In genomic region chr16:56317998-56318912, GRCh38 we compare ENCODE assay signal across 8 cellular contexts.
DNase-seq lines count a peak whose midpoint lies in the region; ATAC-seq, FAIRE-seq and TF ChIP-seq lines count a peak whose summit lies in the region.

No MANE protein-coding gene starts in this region.

- peaks cover 14% of the 10 kb centered on the region for H3K4me1 Mint-ChIP-seq in neural crest cell

- H3K36me3 ChIP-seq in HUES64 (ENCODE audit: insufficient read depth, low read length) = no peaks in the 10 kb centered on the region
- no peaks in the 10 kb centered on the region for H3K36me3 ChIP-seq in stomach

- TF ChIP-seq EP300 in stomach (IDR thresholded peaks at IDR 0.05) = no peak

- H3K9ac ChIP-seq in HUES64 (ENCODE audit: low read depth, low read length) = peak overlapping the region; percentile 28; the same call in 1 of the 2 replicates

- H3K4me1 ChIP-seq in HUES64 (ENCODE audit: insufficient read depth, low read length) = no peaks in the 10 kb centered on the region
- peaks cover 4 to 18% (median 11%) of the 10 kb centered on the region in 4 donors for H3K4me1 ChIP-seq in stomach

- WGBS in HUES64 = 27% methylated on average over 29 of the region's 29 CpGs
- WGBS in stomach, 5 donors = 8 to 26% (median 14%) methylated on average over 14 to 29 of the region's 29 CpGs

- H3K9me3 Mint-ChIP-seq in neural crest cell = no peaks in the 10 kb centered on the region

- intact Hi-C loops in stomach (cut with DNase I; ENCODE audit: low total_unique reads) = loop anchor here (5.0 to 10.0 kb wide), 2 partner anchors 273 to 376 kb away; no protein-coding TSS in a partner anchor

- H3K4me3 ChIP-seq in HUES64 (ENCODE audit: low read length) (peak overlapping the region; percentile 42), fibroblast of villous mesenchyme (ENCODE audit: low read depth, low read length) (peak overlapping the region; percentile 43), stomach (peak overlapping the region; percentile 25 to 33 (median 27))

- H3K9me3 ChIP-seq in HUES64 (ENCODE audit: insufficient read depth, low read depth, low read length) (no peaks in the 10 kb centered on the region), stomach (no peaks in the 10 kb centered on the region)

- H3K4me3 Mint-ChIP-seq in neural crest cell = peak overlapping the region; percentile 54

- FAIRE-seq in D721Med (lab: Jason Lieb, UNC) = no peak

- H3K36me3 Mint-ChIP-seq in neural crest cell (ENCODE audit: low read depth) = no peaks in the 10 kb centered on the region

- H3K27ac ChIP-seq in HUES64 (ENCODE audit: low read depth, low read length) = no peak overlapping the region
- H3K27ac ChIP-seq in stomach = peak overlapping the region in 1 of 5 donors; percentile 71

- peak; percentile 94 for ATAC-seq in GM21447 (IDR thresholded peaks at IDR 0.05; ENCODE audit: unreplicated experiment)

- TF ChIP-seq CTCF in D721Med (IDR thresholded peaks at IDR 0.05; ENCODE audit: insufficient read depth, missing control alignments) = peak; percentile 89
- peak; percentile 96 for TF ChIP-seq CTCF in fibroblast of villous mesenchyme (IDR thresholded peaks at IDR 0.05; ENCODE audit: insufficient read depth, low read depth, low read length)
- peak; percentile 96 for TF ChIP-seq CTCF in neural crest cell (conservative IDR thresholded peaks at IDR 0.05)
- peak in 6 of 7 experiments; percentile 51 to 93 (median 92) for TF ChIP-seq CTCF in stomach (IDR thresholded peaks at IDR 0.05)

- peak; percentile 82 for DNase-seq in D721Med (ENCODE audit: insufficient read length, low spot score)
- peak; percentile 25 to 47 for DNase-seq in SHP77 (lab: John Stamatoyannopoulos, UW)
- peak; percentile 79 for DNase-seq in activated gamma-delta T cell treated with Interleukin-2 at 50 U/mL for 16 hours
- DNase-seq in fibroblast of villous mesenchyme (ENCODE audit: low read depth) = peak; percentile 69
- peak; percentile 93 for DNase-seq in neural crest cell (ENCODE audit: low read depth, low spot score)
- peak; percentile 82 for DNase-seq in stomach

- no peaks in the 10 kb centered on the region for H3K27me3 Mint-ChIP-seq in neural crest cell (ENCODE audit: low read depth)

- H3K27me3 ChIP-seq in HUES64 (ENCODE audit: insufficient read depth, low read length) (peaks cover 10% of the 10 kb centered on the region), stomach (peaks cover 0 to 6% (median 0%) of the 10 kb centered on the region in 3 donors)

- H3K27ac Mint-ChIP-seq in neural crest cell (ENCODE audit: unreplicated experiment) = peak overlapping the region; percentile 75

- TF ChIP-seq POLR2A in stomach (IDR thresholded peaks at IDR 0.05) = no peak

Comparison
In these comparisons a context has a peak if more than half of its experiments do, and no peak if none do; other contexts are left out.
1. DNase-seq: peak in every context shown above with its lines; median percentile 93 in neural crest cell; 82 in D721Med; 82 in stomach; 79 in activated gamma-delta T cell treated with Interleukin-2 at 50 U/mL for 16 hours; 69 in fibroblast of villous mesenchyme; 36 in SHP77.